In genomic region chr10:35574924-35575352, GRCh38 we compare ENCODE assay signal across 12 cellular contexts. TPM values are rescaled to one million over a fixed set of nuclear protein-coding genes. Genes with fewer than 3 reads are reported as not detected.
DNase-seq lines count a peak whose midpoint lies in the region; ATAC-seq and TF ChIP-seq lines count a peak whose summit lies in the region.
"Had no signal": no experiment of that assay in that cellular context is flagged by ENCODE, and none has a peak within 500 bp of the region (broad histone marks: within the 10 kb centered on the region; RNA-seq: fewer than 3 reads in every experiment).

No MANE protein-coding gene starts in this region.

- DNase-seq in PC-3 (peak; percentile 100), fibroblast of peridontal ligament (ENCODE audit: extremely low read depth) (peak; percentile 76), smooth muscle cell (lab: John Stamatoyannopoulos, UW; ENCODE audit: unreplicated experiment) (no peak), mesothelial cell of epicardium (ENCODE audit: low spot score in 2 of 2, unreplicated experiment in 2 of 2) (no peak)
- DNase-seq: activated T-cell treated with anti-CD3 and anti-CD28 coated beads for 4 hours, hypothalamus, stomach, T-helper 17 cell had no signal

- H2AFZ ChIP-seq in PC-3 (ENCODE audit: low read length) (peak overlapping the region; percentile 1; the same call in 1 of the 2 replicates), smooth muscle cell (ENCODE audit: low read depth) (no peak overlapping the region)

- no peaks in the 10 kb centered on the region for H3K4me1 Mint-ChIP-seq in mesothelial cell of epicardium

- H3K4me2 ChIP-seq in PC-3 (ENCODE audit: low read length): peak overlapping the region; percentile 26
- peak overlapping the region; percentile 43 for H3K4me2 ChIP-seq in smooth muscle cell

- no TSS peak for BruUV-seq in PC-3 (replicated peaks; lab: Mats Ljungman, UMichigan)

- peaks cover 5% of the 10 kb centered on the region for H3K9me3 Mint-ChIP-seq in mesothelial cell of epicardium

- intact Hi-C loops in PC-3 (cut with micrococcal nuclease): no loop called here

- H3K27ac Mint-ChIP-seq in mesothelial cell of epicardium: no peak overlapping the region
- H3K27ac Mint-ChIP-seq: T-helper 17 cell had no signal

- H3K4me3 Mint-ChIP-seq in mesothelial cell of epicardium: no peak overlapping the region
- H3K4me3 Mint-ChIP-seq: central memory CD8-positive, alpha-beta T cell; T-helper 17 cell had no signal

- H4K20me1 ChIP-seq in PC-3 (ENCODE audit: low read length) (no peaks in the 10 kb centered on the region), smooth muscle cell (ENCODE audit: low read depth) (no peaks in the 10 kb centered on the region)

- H3K9me2 ChIP-seq in PC-3 (replicated peaks; ENCODE audit: low read length): no peaks in the 10 kb centered on the region

- WGBS in smooth muscle cell (ENCODE audit: low lambda C conversion rate): 36% methylated on average over 9 of the region's 9 CpGs

- H3K4me3 ChIP-seq in PC-3 (ENCODE audit: low read length) (peak overlapping the region; percentile 0; the same call in 1 of the 2 replicates), smooth muscle cell (no peak overlapping the region)
- H3K4me3 ChIP-seq: stomach had no signal

- CTCF ChIA-PET in PC-3 (lab: Charles Lee): interaction anchor here (0.7 to 1.8 kb wide), 10 partner anchors 12 to 1306 kb away, joined by 3 to 11 read pairs (median 4); no protein-coding TSS in a partner anchor

- peak; percentile 90 for ATAC-seq in PC-3
- ATAC-seq in HG02588 (IDR thresholded peaks at IDR 0.05; ENCODE audit: unreplicated experiment): no peak
- no peak for ATAC-seq in GM21367 (IDR thresholded peaks at IDR 0.05; ENCODE audit: unreplicated experiment)
- ATAC-seq: T-helper 17 cell had no signal

- H3K9ac ChIP-seq in PC-3 (ENCODE audit: low read length) (peak overlapping the region; percentile 1; the same call in 1 of the 2 replicates), smooth muscle cell (ENCODE audit: low read depth) (no peak overlapping the region)

- no peaks in the 10 kb centered on the region for H3K27me3 Mint-ChIP-seq in mesothelial cell of epicardium (ENCODE audit: low read depth)
- H3K27me3 Mint-ChIP-seq: central memory CD8-positive, alpha-beta T cell; T-helper 17 cell had no signal

- POLR2A ChIA-PET in PC-3 (lab: Charles Lee; ENCODE audit: unreplicated experiment): interaction anchor here (0.6 kb wide), 2 partner anchors 237 to 586 kb away, joined by 3 read pairs; no protein-coding TSS in a partner anchor

- H3K79me2 ChIP-seq in PC-3 (ENCODE audit: low read length) (no peaks in the 10 kb centered on the region), smooth muscle cell (ENCODE audit: low read depth) (no peaks in the 10 kb centered on the region)

- H3K4me1 ChIP-seq in PC-3 (ENCODE audit: insufficient read depth, low read length) (peaks cover 21% of the 10 kb centered on the region), smooth muscle cell (ENCODE audit: low read depth) (no peaks in the 10 kb centered on the region)
- H3K4me1 ChIP-seq: stomach had no signal

- H3F3A ChIP-seq in PC-3 (ENCODE audit: low read length, unreplicated experiment) (peaks cover 4% of the 10 kb centered on the region), smooth muscle cell (ENCODE audit: low read depth) (no peaks in the 10 kb centered on the region)

- no peaks in the 10 kb centered on the region for H3K9me3 ChIP-seq in PC-3 (ENCODE audit: low read length)
- H3K9me3 ChIP-seq in smooth muscle cell (replicated peaks; ENCODE audit: low read depth): no peaks in the 10 kb centered on the region
- H3K9me3 ChIP-seq: stomach had no signal

- H3K27ac ChIP-seq in PC-3 (ENCODE audit: low read length) (peak overlapping the region; percentile 55), smooth muscle cell (ENCODE audit: low read depth) (peak overlapping the region; percentile 66)
- H3K27ac ChIP-seq: stomach had no signal

- TF ChIP-seq CTCF in GM12872 (IDR thresholded peaks at IDR 0.05; ENCODE audit: insufficient read depth, low read depth, low read length) (0 out of 3 replicates have a peak, but pooled peaks have one; percentile 23), PC-3 (conservative IDR thresholded peaks at IDR 0.05; ENCODE audit: low read depth, low read length) (peak; percentile 98), smooth muscle cell (IDR thresholded peaks at IDR 0.05; ENCODE audit: borderline replicate concordance, insufficient read depth, poor library complexity, severe bottlenecking) (peak; percentile 30), mesothelial cell of epicardium (IDR thresholded peaks at IDR 0.05; ENCODE audit: unreplicated experiment) (no peak)

- H3K36me3 Mint-ChIP-seq in mesothelial cell of epicardium: peaks cover 15% of the 10 kb centered on the region

- H3K27me3 ChIP-seq in PC-3 (ENCODE audit: low read length): no peaks in the 10 kb centered on the region
- H3K27me3 ChIP-seq in smooth muscle cell (ENCODE audit: low read depth): no peaks in the 10 kb centered on the region
- H3K27me3 ChIP-seq: stomach had no signal

- H3K36me3 ChIP-seq in PC-3 (ENCODE audit: low read depth, low read length) (peaks cover 7% of the 10 kb centered on the region), smooth muscle cell (ENCODE audit: low read depth) (no peaks in the 10 kb centered on the region)

RNA-seq across cellular contexts. Expression of gene GJD4, which starts 30.2 kb away (rescaled TPM):
- 0.33 and 0.58 TPM in 2 replicates for total RNA-seq in PC-3 (2014; rRNA removed)
- not detected in 2 replicates for total RNA-seq in smooth muscle cell
- polyA plus RNA-seq in smooth muscle cell: not detected in 2 replicates
- not detected in 3 replicates for total RNA-seq in mesothelial cell of epicardium
- total RNA-seq: stomach had no signal
- polyA plus RNA-seq: stomach had no signal

Comparison
In these comparisons a context has a peak if more than half of its experiments do, and no peak if none do; other contexts are left out.
1. DNase-seq: peak in PC-3 (single experiment) and fibroblast of peridontal ligament (single experiment); none in smooth muscle cell (single experiment) and mesothelial cell of epicardium (0 of 2).